In genomic region chr17:79423811-79424465, GRCh38 we compare ENCODE assay signal across 28 cellular contexts.
"Had no signal": no experiment of that assay in that cellular context is flagged by ENCODE, and none has a peak within 500 bp of the region (broad histone marks: within the 10 kb centered on the region; RNA-seq: fewer than 3 reads in every experiment).

No MANE protein-coding gene starts in this region.

- H3K9me3 Mint-ChIP-seq: effector memory CD8-positive, alpha-beta T cell; mesothelial cell of epicardium; naive B cell; natural killer cell treated with Interleukin-12 subunit alpha and Interleukin-12 subunit beta and Interleukin-15 and Interleukin-18, amount 100 ng/mL, for 72 hours; neural progenitor cell; stimulated activated memory B cell treated with anti-CD40 and anti-IgM and Interleukin-4, amounts not matched to agents 10 μg/mL and 1 μg/mL and 100 μg/mL, for 72 hours; stimulated activated naive CD8-positive, alpha-beta T cell treated with anti-CD3 and anti-CD28 coated beads, Interleukin-15, Interleukin-2, amounts not matched to agents 100 ng/mL and 50 ng/mL, for 24 hours had no signal

- H3K27ac Mint-ChIP-seq: effector memory CD8-positive, alpha-beta T cell; mesothelial cell of epicardium; natural killer cell treated with Interleukin-12 subunit alpha and Interleukin-12 subunit beta and Interleukin-15 and Interleukin-18, amount 100 ng/mL, for 72 hours; stimulated activated memory B cell treated with anti-CD40 and anti-IgM and Interleukin-4, amounts not matched to agents 10 μg/mL and 1 μg/mL and 100 μg/mL, for 72 hours had no signal

- H3K27me3 ChIP-seq: neural progenitor cell, ovary, transverse colon, upper lobe of right lung, vagina had no signal

- H3K36me3 ChIP-seq: gastrocnemius medialis, left lung, neural progenitor cell, ovary, spleen, suprapubic skin, transverse colon, upper lobe of right lung, vagina had no signal

- H3K9ac ChIP-seq: neural progenitor cell had no signal

- H3K4me3 ChIP-seq: coronary artery, gastrocnemius medialis, hepatocyte, left lung, mucosa of descending colon, neural progenitor cell, ovary, psoas muscle, skin epidermis, spleen, suprapubic skin, transverse colon, upper lobe of right lung, vagina had no signal

- H3K4me2 ChIP-seq: hepatocyte, neural progenitor cell had no signal

- H2AFZ ChIP-seq: hepatocyte, neural progenitor cell had no signal

- ATAC-seq: effector memory CD8-positive, alpha-beta T cell; gastrocnemius medialis; left cardiac atrium; left lung; mucosa of descending colon; natural killer cell treated with Interleukin-12 subunit alpha and Interleukin-12 subunit beta and Interleukin-15 and Interleukin-18, amount 100 ng/mL, for 72 hours; psoas muscle; right cardiac atrium; stimulated activated memory B cell treated with anti-CD40 and anti-IgM and Interleukin-4, amounts not matched to agents 10 μg/mL and 1 μg/mL and 100 μg/mL, for 72 hours; upper lobe of right lung had no signal

- H3K4me1 ChIP-seq: gastrocnemius medialis, left lung, psoas muscle, spleen, upper lobe of right lung, vagina had no signal

- H3K27ac ChIP-seq: coronary artery, gastrocnemius medialis, hepatocyte, left lung, neural progenitor cell, ovary, psoas muscle, skin epidermis, spleen, suprapubic skin, transverse colon, upper lobe of right lung, vagina had no signal

- H3K4me3 Mint-ChIP-seq: effector memory CD8-positive, alpha-beta T cell; mesothelial cell of epicardium; naive B cell; natural killer cell treated with Interleukin-12 subunit alpha and Interleukin-12 subunit beta and Interleukin-15 and Interleukin-18, amount 100 ng/mL, for 72 hours; neural progenitor cell; stimulated activated memory B cell treated with anti-CD40 and anti-IgM and Interleukin-4, amounts not matched to agents 10 μg/mL and 1 μg/mL and 100 μg/mL, for 72 hours; stimulated activated naive CD8-positive, alpha-beta T cell treated with anti-CD3 and anti-CD28 coated beads, Interleukin-15, Interleukin-2, amounts not matched to agents 100 ng/mL and 50 ng/mL, for 24 hours had no signal

- DNase-seq: dermis blood vessel endothelial cell; effector memory CD8-positive, alpha-beta T cell; gastrocnemius medialis; head of caudate nucleus; left cardiac atrium; mesenchymal stem cell; mucosa of descending colon; naive B cell; nucleus accumbens; ovary; posterior cingulate gyrus; right cardiac atrium; spleen; stimulated activated CD4-positive, alpha-beta T cell treated with anti-CD3 and anti-CD28 coated beads, Interleukin-4, amount 100 ng/mL, for 4 hours; transverse colon; upper lobe of right lung had no signal

- H3K9me3 ChIP-seq: gastrocnemius medialis, left lung, mucosa of descending colon, ovary, psoas muscle, spleen, suprapubic skin, transverse colon, upper lobe of right lung, vagina had no signal

- H3K27me3 Mint-ChIP-seq: natural killer cell treated with Interleukin-12 subunit alpha and Interleukin-12 subunit beta and Interleukin-15 and Interleukin-18, amount 100 ng/mL, for 72 hours; stimulated activated naive CD8-positive, alpha-beta T cell treated with anti-CD3 and anti-CD28 coated beads, Interleukin-15, Interleukin-2, amounts not matched to agents 100 ng/mL and 50 ng/mL, for 24 hours had no signal

- H3K4me1 Mint-ChIP-seq: mesothelial cell of epicardium had no signal
